In genomic region chr12:107759410-107759809, GRCh38 we compare ENCODE assay signal across 8 cellular contexts. TPM values are rescaled to one million over a fixed set of nuclear protein-coding genes. Genes with fewer than 3 reads are reported as not detected.
DNase-seq lines count a peak whose midpoint lies in the region; ATAC-seq and TF ChIP-seq lines count a peak whose summit lies in the region.

No MANE protein-coding gene starts in this region.

- DNase-seq in CD14-positive monocyte (ENCODE audit: low spot score): no peak
- DNase-seq in HL-60 (ENCODE audit: low read depth in 1 of 2, low spot score in 1 of 2): peak; percentile 50
- peak; percentile 58 for DNase-seq in SK-MEL-5 (ENCODE audit: low read depth, low spot score)
- DNase-seq in naive thymus-derived CD8-positive, alpha-beta T cell: no peak
- no peak for DNase-seq in NCI-H2171 treated with DMSO at 0.1 percent for 48 hours (lab: John Stamatoyannopoulos, UW)
- no peak for DNase-seq in cortex of kidney (lab: John Stamatoyannopoulos, UW)
- no peak for DNase-seq in Ammon's horn (ENCODE audit: low spot score)

- H3K4me3 Mint-ChIP-seq in CD14-positive monocyte: peak overlapping the region; percentile 18 to 90
- H3K4me3 Mint-ChIP-seq in dendritic cell treated with granulocyte-macrophage colony-stimulating factor and Interleukin-4, amounts not matched to agents 40 ng/mL and 50 ng/mL, for 4 days: peak overlapping the region; percentile 88
- H3K4me3 Mint-ChIP-seq in naive thymus-derived CD8-positive, alpha-beta T cell: peak overlapping the region; percentile 83 to 93 (median 90)

- ATAC-seq in naive thymus-derived CD8-positive, alpha-beta T cell: no peak

- H3K4me3 ChIP-seq in HL-60 (replicated peaks; ENCODE audit: insufficient read depth, low read length): peak overlapping the region; percentile 89

- intact Hi-C loops in CD14-positive monocyte (cut with micrococcal nuclease): no loop called here
- intact Hi-C loops in dendritic cell treated with granulocyte-macrophage colony-stimulating factor and Interleukin-4, amounts not matched to agents 40 ng/mL and 50 ng/mL, for 4 days (cut with micrococcal nuclease): loop anchor here (5.0 kb wide), 1 partner anchor 72 kb away; the partner anchor contains the start of gene PWP1

- peaks cover 28% of the 10 kb centered on the region for H3K4me1 Mint-ChIP-seq in CD14-positive monocyte
- peaks cover 26% of the 10 kb centered on the region for H3K4me1 Mint-ChIP-seq in dendritic cell treated with granulocyte-macrophage colony-stimulating factor and Interleukin-4, amounts not matched to agents 40 ng/mL and 50 ng/mL, for 4 days (ENCODE audit: low read depth)
- peaks cover 12 to 39% (median 33%) of the 10 kb centered on the region in 4 donors for H3K4me1 Mint-ChIP-seq in naive thymus-derived CD8-positive, alpha-beta T cell

- H3K27me3 ChIP-seq in HL-60 (ENCODE audit: insufficient read depth, poor library complexity, severe bottlenecking): no peaks in the 10 kb centered on the region

- H3K9me3 Mint-ChIP-seq in CD14-positive monocyte: peaks cover 0 to 8% (median 3%) of the 10 kb centered on the region in 7 donors
- no peaks in the 10 kb centered on the region for H3K9me3 Mint-ChIP-seq in dendritic cell treated with granulocyte-macrophage colony-stimulating factor and Interleukin-4, amounts not matched to agents 40 ng/mL and 50 ng/mL, for 4 days
- peaks cover 0 to 2% (median 0%) of the 10 kb centered on the region in 9 donors for H3K9me3 Mint-ChIP-seq in naive thymus-derived CD8-positive, alpha-beta T cell

- peak overlapping the region; percentile 83 for H3K27ac ChIP-seq in HL-60 (replicated peaks)

- TF ChIP-seq CTCF in CD14-positive monocyte (IDR thresholded peaks at IDR 0.05): no peak
- no peak for TF ChIP-seq CTCF in HL-60 (IDR thresholded peaks at IDR 0.05; ENCODE audit: insufficient read depth, low read length)

- peaks cover 0 to 9% (median 4%) of the 10 kb centered on the region in 3 donors for H3K27me3 Mint-ChIP-seq in CD14-positive monocyte (ENCODE audit: low read depth in 3 of 3)
- H3K27me3 Mint-ChIP-seq in dendritic cell treated with granulocyte-macrophage colony-stimulating factor and Interleukin-4, amounts not matched to agents 40 ng/mL and 50 ng/mL, for 4 days: peaks cover 8% of the 10 kb centered on the region
- no peaks in the 10 kb centered on the region for H3K27me3 Mint-ChIP-seq in naive thymus-derived CD8-positive, alpha-beta T cell

- POLR2A ChIA-PET in naive thymus-derived CD8-positive, alpha-beta T cell (lab: Charles Lee): no interaction called here

- in situ Hi-C loops in SK-MEL-5 (cut with HindIII; ENCODE audit: low pct_unique_long_range_greater_than_20kb, low sequenced_read_pairs): no loop called here

- peak overlapping the region in 1 of 7 donors; percentile 86 for H3K27ac Mint-ChIP-seq in CD14-positive monocyte
- peak overlapping the region; percentile 82 for H3K27ac Mint-ChIP-seq in dendritic cell treated with granulocyte-macrophage colony-stimulating factor and Interleukin-4, amounts not matched to agents 40 ng/mL and 50 ng/mL, for 4 days
- H3K27ac Mint-ChIP-seq in naive thymus-derived CD8-positive, alpha-beta T cell: peak overlapping the region in 9 of 10 donors; percentile 53 to 93 (median 90)

- H3K36me3 Mint-ChIP-seq in CD14-positive monocyte: peaks cover 24 to 30% of the 10 kb centered on the region in 2 donors
- H3K36me3 Mint-ChIP-seq in dendritic cell treated with granulocyte-macrophage colony-stimulating factor and Interleukin-4, amounts not matched to agents 40 ng/mL and 50 ng/mL, for 4 days (ENCODE audit: low read depth): peaks cover 35% of the 10 kb centered on the region
- H3K36me3 Mint-ChIP-seq in naive thymus-derived CD8-positive, alpha-beta T cell: peaks cover 0 to 35% (median 3%) of the 10 kb centered on the region in 3 donors

RNA-seq across cellular contexts. Expression of gene PRDM4, which starts 1.5 kb away (rescaled TPM):
- polyA plus RNA-seq in CD14-positive monocyte: 1 to 10 TPM; 6.5 to 7.0 TPM
- 24.7 and 27.6 TPM in 2 replicates for total RNA-seq in SK-MEL-5 (2014; rRNA removed; shearing (Covaris generic))
- 19.9 and 20.3 TPM in 2 replicates for polyA plus RNA-seq in SK-MEL-5 (2015; cell fraction: cytosol; rRNA removed)
- polyA plus RNA-seq in SK-MEL-5 (2015; cell fraction: nucleus; rRNA removed): 33.5 and 39.8 TPM in 2 replicates
- total RNA-seq in naive thymus-derived CD8-positive, alpha-beta T cell: 10 to 100 TPM; 33.8 to 40.4 TPM
- 10 to 100 TPM; 11.1 to 19.1 (median 11.4) TPM for polyA plus RNA-seq in naive thymus-derived CD8-positive, alpha-beta T cell

RNA-seq across cellular contexts. Expression of gene ASCL4, which starts 15.1 kb away (rescaled TPM):
- not detected for polyA plus RNA-seq in CD14-positive monocyte
- total RNA-seq in SK-MEL-5 (2014; rRNA removed; shearing (Covaris generic)): not detected in 2 replicates
- not detected in 2 replicates for polyA plus RNA-seq in SK-MEL-5 (2015; cell fraction: cytosol; rRNA removed)
- polyA plus RNA-seq in SK-MEL-5 (2015; cell fraction: nucleus; rRNA removed): not detected in 2 replicates
- not detected for total RNA-seq in naive thymus-derived CD8-positive, alpha-beta T cell
- polyA plus RNA-seq in naive thymus-derived CD8-positive, alpha-beta T cell: not detected

Comparison
In these comparisons a context has a peak if more than half of its experiments do, and no peak if none do; other contexts are left out.
1. DNase-seq: peak in HL-60 (2 of 2) and SK-MEL-5 (single experiment); none in CD14-positive monocyte (single experiment), naive thymus-derived CD8-positive, alpha-beta T cell (0 of 10), NCI-H2171 treated with DMSO at 0.1 percent for 48 hours (single experiment), cortex of kidney (single experiment) and Ammon's horn (single experiment).
2. Peak in every context shown above with its lines, with median percentiles within 50 percentile points of each other: H3K4me3 Mint-ChIP-seq.